7 cellular contexts compared by ENCODE assay signal in the genomic region with DNA sequence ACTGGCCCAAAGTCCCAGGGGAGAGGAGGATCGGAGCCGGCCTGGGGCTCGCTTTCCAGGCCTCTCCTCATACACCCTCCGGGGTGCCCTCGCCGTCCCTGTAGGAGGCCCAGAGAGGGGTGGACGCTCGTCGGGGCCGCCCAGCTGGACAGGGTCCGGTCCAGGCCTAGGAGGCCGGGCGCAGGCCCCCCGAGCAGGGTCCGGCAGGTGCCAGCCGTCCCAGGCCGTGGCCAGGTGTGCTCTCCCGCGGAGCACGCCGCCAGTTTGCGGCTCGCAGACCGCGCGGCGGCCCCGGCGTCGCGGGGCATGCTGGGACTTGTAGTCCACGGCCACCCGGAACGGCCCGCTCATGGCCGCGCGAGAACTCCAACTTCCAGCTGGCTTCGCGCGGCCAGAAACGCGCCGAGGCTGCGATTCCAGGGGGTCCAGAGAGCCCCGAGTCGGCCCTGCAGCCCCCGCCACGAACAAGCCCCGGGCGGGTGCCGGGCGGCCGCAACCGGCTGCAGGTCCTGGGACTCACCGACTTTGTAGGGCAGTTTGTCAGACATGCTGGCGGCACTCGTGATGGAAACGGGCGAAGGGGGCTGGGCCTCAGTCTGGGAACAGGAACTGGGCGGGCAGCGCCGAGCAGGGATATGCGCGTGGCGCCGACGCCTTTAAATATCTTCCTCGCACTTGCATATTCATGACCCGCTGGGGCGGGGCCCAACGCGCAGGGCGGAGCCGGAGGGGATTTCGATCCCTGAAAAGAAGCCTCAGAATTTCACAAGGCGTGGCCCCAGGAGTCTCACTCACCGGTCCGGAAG. TPM values are rescaled to one million over a fixed set of nuclear protein-coding genes. Genes with fewer than 3 reads are reported as not detected.
DNase-seq lines count a peak whose midpoint lies in the region; ATAC-seq and TF ChIP-seq lines count a peak whose summit lies in the region.

TSS of gene AHCY (minus strand) at position 633 of the 806 bp plus-strand sequence. CDS start at position 548, 85 bp downstream.

- peak within 1 kb of the TSS; percentile 95 for H3K27ac ChIP-seq in hepatocyte

- WGBS in hepatocyte (ENCODE audit: low lambda C conversion rate, missing lambda C conversion rate): 2% methylated on average over 76 of the region's 79 CpGs

- H3K4me1 ChIP-seq in hepatocyte (ENCODE audit: insufficient read depth): peaks cover 21% of the 10 kb centered on the region

- H3K9me2 ChIP-seq in hepatocyte (replicated peaks; ENCODE audit: insufficient read depth): no peaks in the 10 kb centered on the region

- ATAC-seq in GM18505 (IDR thresholded peaks at IDR 0.05; ENCODE audit: unreplicated experiment) (peak; percentile 84), HG02973 (IDR thresholded peaks at IDR 0.05; ENCODE audit: unreplicated experiment) (peak; percentile 83)

- H3K4me2 ChIP-seq in hepatocyte: peak within 1 kb of the TSS; percentile 92

- no peaks in the 10 kb centered on the region for H3K9me3 ChIP-seq in hepatocyte (ENCODE audit: low read depth)

- TF ChIP-seq CTCF in astrocyte of the cerebellum (IDR thresholded peaks at IDR 0.05; ENCODE audit: low read depth, low read length, missing control alignments): no peak
- peak; percentile 24 for TF ChIP-seq CTCF in hepatocyte (IDR thresholded peaks at IDR 0.05; ENCODE audit: poor library complexity)

- DNase-seq in NCI-H2029 (lab: John Stamatoyannopoulos, UW) (peak; percentile 96), T-helper 22 cell (ENCODE audit: low read depth) (peak; percentile 87), astrocyte of the cerebellum (ENCODE audit: low read depth) (peak; percentile 89), hepatocyte (ENCODE audit: low spot score) (peak; percentile 98), retina (peak; percentile 99)

- H3K79me2 ChIP-seq in hepatocyte: peaks cover 45% of the 10 kb centered on the region

- no peaks in the 10 kb centered on the region for H4K20me1 ChIP-seq in hepatocyte (ENCODE audit: insufficient read depth, poor library complexity, severe bottlenecking)

- peak; percentile 75 for TF ChIP-seq POLR2A in GM18505 (IDR thresholded peaks at IDR 0.05; ENCODE audit: borderline replicate concordance, extremely low read depth, insufficient read depth, insufficient read length)

- in situ Hi-C loops in astrocyte of the cerebellum (cut with HindIII; ENCODE audit: low sequenced_read_pairs): no loop called here

- H3K4me3 ChIP-seq in astrocyte of the cerebellum (ENCODE audit: low read depth, low read length) (peak within 1 kb of the TSS; percentile 70), hepatocyte (peak within 1 kb of the TSS; percentile 86)

- no peaks in the 10 kb centered on the region for H3K27me3 ChIP-seq in hepatocyte

- peak within 1 kb of the TSS; percentile 83 for H2AFZ ChIP-seq in hepatocyte

- no peaks in the 10 kb centered on the region for H3K36me3 ChIP-seq in hepatocyte (replicated peaks; ENCODE audit: insufficient read depth, low read depth)

RNA-seq across cellular contexts. Expression of gene AHCY, which starts in this region (rescaled TPM):
- total RNA-seq in hepatocyte: 124 and 142 TPM in 2 replicates
- polyA plus RNA-seq in hepatocyte: 74.3 and 81.1 TPM in 2 replicates

Comparison
In these comparisons a context has a peak if more than half of its experiments do, and no peak if none do; other contexts are left out.
1. Peak in every context shown above with its lines: DNase-seq, ATAC-seq, H3K4me3 ChIP-seq and H3K27ac ChIP-seq.